Comparison of ENCODE assay signal across 8 cellular contexts in genomic region chr16:1929578-1930337, GRCh38. TPM values are rescaled to one million over a fixed set of nuclear protein-coding genes. Genes with fewer than 3 reads are reported as not detected.
DNase-seq lines count a peak whose midpoint lies in the region; ATAC-seq and TF ChIP-seq lines count a peak whose summit lies in the region.

No MANE protein-coding gene starts in this region.

- peak; percentile 99 for TF ChIP-seq CTCF in IMR-90 (conservative IDR thresholded peaks at IDR 0.05; ENCODE audit: low read depth, low read length)
- peak; percentile 99 for TF ChIP-seq CTCF in Panc1 (IDR thresholded peaks at IDR 0.05)
- peak; percentile 27 for TF ChIP-seq CTCF in fibroblast of pulmonary artery (IDR thresholded peaks at IDR 0.05; ENCODE audit: low read length, missing control alignments)
- TF ChIP-seq CTCF in nephron (IDR thresholded peaks at IDR 0.05; ENCODE audit: unreplicated experiment in 3 of 3) = peak; percentile 98 to 100 (median 99)

- no peaks in the 10 kb centered on the region for H3K9me3 Mint-ChIP-seq in nephron
- H3K9me3 Mint-ChIP-seq in stimulated activated naive B cell treated with anti-CD40 and anti-IgM and Interleukin-4, amounts not matched to agents 10 μg/mL and 1 μg/mL and 100 μg/mL, for 72 hours = no peaks in the 10 kb centered on the region

- dilution Hi-C loops in IMR-90 (cut with HindIII; ENCODE audit: low sequenced_read_pairs, unreplicated experiment) = no loop called here

- intact Hi-C loops in IMR-90 (cut with micrococcal nuclease) = loop anchor here (1.0 kb wide), 2 partner anchors 66 to 117 kb away; no protein-coding TSS in a partner anchor
- intact Hi-C loops in Panc1 (cut with micrococcal nuclease; ENCODE audit: unreplicated experiment) = loop anchor here (5.0 kb wide), 1 partner anchor 67 kb away; no protein-coding TSS in a partner anchor

- H4K8ac ChIP-seq in IMR-90 (ENCODE audit: low read depth in 2 of 2, low read length in 2 of 2) = peak overlapping the region; percentile 74 to 83; a peak in 3 of 4 replicates

- H3K27me3 Mint-ChIP-seq in nephron (ENCODE audit: low read depth) = peaks cover 6% of the 10 kb centered on the region
- H3K27me3 Mint-ChIP-seq in stimulated activated naive B cell treated with anti-CD40 and anti-IgM and Interleukin-4, amounts not matched to agents 10 μg/mL and 1 μg/mL and 100 μg/mL, for 72 hours = peaks cover 9 to 13% of the 10 kb centered on the region in 2 donors

- peaks cover 5% of the 10 kb centered on the region; the same call in 1 of the 2 replicates for H3K27me3 ChIP-seq in IMR-90 (ENCODE audit: control insufficient read depth, insufficient read depth, low read length)
- no peaks in the 10 kb centered on the region for H3K27me3 ChIP-seq in Panc1 (ENCODE audit: control insufficient read depth, insufficient read depth, low read length)

- H3K4ac ChIP-seq in IMR-90 (ENCODE audit: low read depth, low read length) = 0 out of 2 replicates have a peak overlapping the region, but pooled peaks have one; percentile 64

- peak overlapping the region; percentile 97 for H2AFZ ChIP-seq in IMR-90 (replicated peaks; ENCODE audit: low read length, poor library complexity)

- H2BK20ac ChIP-seq in IMR-90 (ENCODE audit: low read depth, low read length) = no peak overlapping the region

- H3K18ac ChIP-seq in IMR-90 (ENCODE audit: low read depth, low read length) = no peak overlapping the region; the same call in 1 of the 2 replicates

- H4K5ac ChIP-seq in IMR-90 (ENCODE audit: low read depth, low read length) = peak overlapping the region; percentile 69; the same call in 1 of the 2 replicates

- no peaks in the 10 kb centered on the region for H3K79me1 ChIP-seq in IMR-90 (ENCODE audit: low read depth in 1 of 2, low read length in 2 of 2)

- no peaks in the 10 kb centered on the region for H3K9me3 ChIP-seq in IMR-90 (ENCODE audit: control insufficient read depth, insufficient read depth, low read length)
- no peaks in the 10 kb centered on the region for H3K9me3 ChIP-seq in Panc1 (ENCODE audit: control insufficient read depth, insufficient read depth, low read depth, low read length)

- H3K56ac ChIP-seq in IMR-90 (ENCODE audit: extremely low read depth, insufficient read depth, low read length) = no peak overlapping the region

- WGBS in IMR-90 (ENCODE audit: extremely low coverage in 2 of 2, insufficient read length in 1 of 2), 2 experiments = 3% methylated on average over 28 of the region's 70 CpGs; no CpG with 5 or more reads in 1 of the 2 experiments

- H3K4me1 ChIP-seq in IMR-90 (ENCODE audit: control insufficient read depth, insufficient read depth, low read length) (no peaks in the 10 kb centered on the region), Panc1 (ENCODE audit: control insufficient read depth, insufficient read depth, low read length) (peaks cover 8% of the 10 kb centered on the region)

- H3K23ac ChIP-seq in IMR-90 (ENCODE audit: low read depth, low read length) = no peak overlapping the region

- H3K4me1 Mint-ChIP-seq in nephron = no peaks in the 10 kb centered on the region
- peaks cover 2 to 5% of the 10 kb centered on the region in 2 donors for H3K4me1 Mint-ChIP-seq in stimulated activated naive B cell treated with anti-CD40 and anti-IgM and Interleukin-4, amounts not matched to agents 10 μg/mL and 1 μg/mL and 100 μg/mL, for 72 hours

- H3K14ac ChIP-seq in IMR-90 (replicated peaks; ENCODE audit: low read depth, low read length) = no peak overlapping the region

- ATAC-seq in GM21529 (IDR thresholded peaks at IDR 0.05; ENCODE audit: unreplicated experiment) = peak; percentile 77
- peak; percentile 99 for ATAC-seq in IMR-90 (ENCODE audit: low read depth)
- peak; percentile 89 for ATAC-seq in Panc1
- peak; percentile 94 to 95 for ATAC-seq in stimulated activated naive B cell treated with anti-CD40 and anti-IgM and Interleukin-4, amounts not matched to agents 10 μg/mL and 1 μg/mL and 100 μg/mL, for 72 hours (replicated peaks)

- DNase-seq in DMS153 (lab: John Stamatoyannopoulos, UW) = peak; percentile 41
- DNase-seq in IMR-90 = peak; percentile 72
- DNase-seq in Panc1 (ENCODE audit: low read depth, low spot score) = no peak
- DNase-seq in activated T-helper 1 cell treated with Interleukin-2 at 50 U/mL for 16 hours (ENCODE audit: low read depth) = peak; percentile 92
- peak; percentile 84 for DNase-seq in fibroblast of pulmonary artery (ENCODE audit: low read depth)
- peak; percentile 92 for DNase-seq in stimulated activated naive B cell treated with anti-CD40 and anti-IgM and Interleukin-4, amounts not matched to agents 10 μg/mL and 1 μg/mL and 100 μg/mL, for 72 hours

- TF ChIP-seq RAD21 in IMR-90 (IDR thresholded peaks at IDR 0.05; ENCODE audit: low read length) = peak; percentile 90

- no peak overlapping the region for H2BK120ac ChIP-seq in IMR-90 (ENCODE audit: low read depth, low read length)

- CTCF ChIA-PET in IMR-90 (lab: Yijun Ruan, JAX) (interaction anchor here (0.6 to 1.5 kb wide), 4 partner anchors 14 to 103 kb away, joined by 3 to 6 read pairs (median 4); partner anchors contain the start of genes FAHD1 and HAGH), Panc1 (lab: Charles Lee) (interaction anchor here (0.7 kb wide), 2 partner anchors 68 to 147 kb away, joined by 3 to 4 read pairs; partner anchors contain the start of genes NUBP2 and SPSB3)

- H3K9ac ChIP-seq in IMR-90 (ENCODE audit: low read depth, low read length) = peak overlapping the region; percentile 46

- POLR2A ChIA-PET in IMR-90 (lab: Charles Lee; ENCODE audit: unreplicated experiment) (no interaction called here), Panc1 (lab: Charles Lee) (no interaction called here)

- no peak overlapping the region; the same call in 1 of the 2 replicates for H4K91ac ChIP-seq in IMR-90 (ENCODE audit: insufficient read depth, low read depth, low read length)

- H3K36me3 ChIP-seq in IMR-90 (ENCODE audit: control insufficient read depth, insufficient read depth, low read length) (no peaks in the 10 kb centered on the region), Panc1 (ENCODE audit: control insufficient read depth, insufficient read depth, low read length) (no peaks in the 10 kb centered on the region)

- no peak for TF ChIP-seq POLR2A in IMR-90 (IDR thresholded peaks at IDR 0.05; ENCODE audit: low read depth, low read length)

- H3K27ac ChIP-seq in IMR-90 (ENCODE audit: insufficient read depth, low read length) (peak overlapping the region; percentile 38; the same call in 1 of the 2 replicates), Panc1 (ENCODE audit: low read length) (peak overlapping the region; percentile 39; the same call in 1 of the 2 replicates)

- H3K4me3 ChIP-seq in IMR-90 (ENCODE audit: insufficient read depth, low read depth, low read length) (peak overlapping the region; percentile 56), Panc1 (ENCODE audit: low read depth in 2 of 2, low read length in 2 of 2) (peak overlapping the region; percentile 43 to 62), fibroblast of pulmonary artery (replicated peaks; ENCODE audit: low read depth, low read length) (peak overlapping the region; percentile 49)

- BruUV-seq in IMR-90 (replicated peaks; lab: Mats Ljungman, UMichigan) = no TSS peak
- BruUV-seq in Panc1 (replicated peaks; lab: Mats Ljungman, UMichigan) = no TSS peak

- peak overlapping the region in 1 of 3 experiments; percentile 67 for H3K4me3 Mint-ChIP-seq in nephron
- H3K4me3 Mint-ChIP-seq in stimulated activated naive B cell treated with anti-CD40 and anti-IgM and Interleukin-4, amounts not matched to agents 10 μg/mL and 1 μg/mL and 100 μg/mL, for 72 hours = peak overlapping the region; percentile 73 to 82

- peak overlapping the region; percentile 48 for H3K4me2 ChIP-seq in IMR-90 (ENCODE audit: low read depth, low read length)

- no peaks in the 10 kb centered on the region for H3K9me1 ChIP-seq in IMR-90 (ENCODE audit: insufficient read depth, low read length)

- no peak overlapping the region for H3K27ac Mint-ChIP-seq in nephron
- peak overlapping the region; percentile 20 for H3K27ac Mint-ChIP-seq in stimulated activated naive B cell treated with anti-CD40 and anti-IgM and Interleukin-4, amounts not matched to agents 10 μg/mL and 1 μg/mL and 100 μg/mL, for 72 hours

- no peak overlapping the region for H2AK5ac ChIP-seq in IMR-90 (ENCODE audit: low read depth, low read length)

- no peak overlapping the region for H2BK15ac ChIP-seq in IMR-90 (ENCODE audit: low read depth, low read length)

- in situ Hi-C loops in IMR-90 (cut with MboI; ENCODE audit: low sequenced_read_pairs) (loop anchor here (5.0 kb wide), 1 partner anchor 67 kb away; no protein-coding TSS in a partner anchor), Panc1 (cut with HindIII; ENCODE audit: low pct_unique_long_range_greater_than_20kb, low sequenced_read_pairs) (no loop called here)

- no peaks in the 10 kb centered on the region for H4K20me1 ChIP-seq in IMR-90 (ENCODE audit: insufficient read depth, low read length)

- H2AK9ac ChIP-seq in IMR-90 (replicated peaks; ENCODE audit: low read depth, low read length, poor library complexity) = peak overlapping the region; percentile 93

- H3K36me3 Mint-ChIP-seq in nephron (ENCODE audit: low read depth) = no peaks in the 10 kb centered on the region
- no peaks in the 10 kb centered on the region for H3K36me3 Mint-ChIP-seq in stimulated activated naive B cell treated with anti-CD40 and anti-IgM and Interleukin-4, amounts not matched to agents 10 μg/mL and 1 μg/mL and 100 μg/mL, for 72 hours

- H2BK5ac ChIP-seq in IMR-90 (ENCODE audit: low read depth, low read length, poor library complexity, severe bottlenecking) = no peak overlapping the region

RNA-seq across cellular contexts. Expression of gene HS3ST6, which starts 11.5 kb away (rescaled TPM):
- total RNA-seq in IMR-90 (2012; rRNA removed) (not detected in 2 replicates), Panc1 (2021; ENCODE audit: unreplicated experiment) (3.3 TPM)
- not detected in 2 replicates for polyA plus RNA-seq in IMR-90 (2012; rRNA removed)
- polyA plus RNA-seq in IMR-90 (2012; cell fraction: cytosol; rRNA removed) = not detected in 2 replicates
- polyA plus RNA-seq in IMR-90 (2012; cell fraction: nucleus; rRNA removed; ENCODE audit: low replicate concordance) = not detected in 2 replicates
- polyA plus RNA-seq in Panc1 (2012; ENCODE audit: insufficient read length) = 2.3 TPM

RNA-seq across cellular contexts. Expression of gene MSRB1, which starts 13.2 kb away (rescaled TPM):
- total RNA-seq in IMR-90 (2012; rRNA removed) (11.9 and 17.0 TPM in 2 replicates), Panc1 (2021; ENCODE audit: unreplicated experiment) (25.3 TPM)
- 32.3 and 35.1 TPM in 2 replicates for polyA plus RNA-seq in IMR-90 (2012; rRNA removed)
- 19.9 and 40.7 TPM in 2 replicates for polyA plus RNA-seq in IMR-90 (2012; cell fraction: cytosol; rRNA removed)
- polyA plus RNA-seq in IMR-90 (2012; cell fraction: nucleus; rRNA removed; ENCODE audit: low replicate concordance) = 9.6 and 14.1 TPM in 2 replicates
- 44.3 TPM for polyA plus RNA-seq in Panc1 (2012; ENCODE audit: insufficient read length)

RNA-seq across cellular contexts. Expression of gene RPL3L, which starts 24.7 kb away (rescaled TPM):
- total RNA-seq in IMR-90 (2012; rRNA removed) = not detected in 2 replicates
- not detected in 2 replicates for polyA plus RNA-seq in IMR-90 (2012; rRNA removed)
- polyA plus RNA-seq in IMR-90 (2012; cell fraction: cytosol; rRNA removed) = 0.02 TPM in 1 of 2 replicates, not detected in the other
- polyA plus RNA-seq in IMR-90 (2012; cell fraction: nucleus; rRNA removed; ENCODE audit: low replicate concordance) = not detected in 2 replicates
- 0.26 TPM for total RNA-seq in Panc1 (2021; ENCODE audit: unreplicated experiment)
- polyA plus RNA-seq in Panc1 (2012; ENCODE audit: insufficient read length) = not detected

RNA-seq across cellular contexts. Expression of gene NDUFB10, which starts 29.6 kb away (rescaled TPM):
- 189 and 194 TPM in 2 replicates for total RNA-seq in IMR-90 (2012; rRNA removed)
- 220 and 287 TPM in 2 replicates for polyA plus RNA-seq in IMR-90 (2012; rRNA removed)
- polyA plus RNA-seq in IMR-90 (2012; cell fraction: cytosol; rRNA removed) = 306 and 488 TPM in 2 replicates
- polyA plus RNA-seq in IMR-90 (2012; cell fraction: nucleus; rRNA removed; ENCODE audit: low replicate concordance) = 94.6 and 127 TPM in 2 replicates
- total RNA-seq in Panc1 (2021; ENCODE audit: unreplicated experiment) = 287 TPM
- 493 TPM for polyA plus RNA-seq in Panc1 (2012; ENCODE audit: insufficient read length)

RNA-seq across cellular contexts. Expression of gene RPS2, which starts 34.9 kb away (rescaled TPM):
- total RNA-seq in IMR-90 (2012; rRNA removed) = 2,703 and 2,852 TPM in 2 replicates
- polyA plus RNA-seq in IMR-90 (2012; rRNA removed) = 6,941 and 7,712 TPM in 2 replicates
- polyA plus RNA-seq in IMR-90 (2012; cell fraction: cytosol; rRNA removed) = 7,255 and 7,684 TPM in 2 replicates
- polyA plus RNA-seq in IMR-90 (2012; cell fraction: nucleus; rRNA removed; ENCODE audit: low replicate concordance) = 1,923 and 2,995 TPM in 2 replicates
- 2,794 TPM for total RNA-seq in Panc1 (2021; ENCODE audit: unreplicated experiment)
- polyA plus RNA-seq in Panc1 (2012; ENCODE audit: insufficient read length) = 3,901 TPM

Comparison
In these comparisons a context has a peak if more than half of its experiments do, and no peak if none do; other contexts are left out.
1. CTCF ChIP-seq: peak in every context shown above with its lines; median percentile 99 in IMR-90; 99 in Panc1; 99 in nephron; 27 in fibroblast of pulmonary artery.